16 cellular contexts compared by ENCODE assay signal in genomic region chr1:1794999-1795398, GRCh38.
"Had no signal": no experiment of that assay in that cellular context is flagged by ENCODE, and none has a peak within 500 bp of the region (broad histone marks: within the 10 kb centered on the region; RNA-seq: fewer than 3 reads in every experiment).

No MANE protein-coding gene starts in this region.

- H3K27ac Mint-ChIP-seq: mesothelial cell of epicardium, neural progenitor cell had no signal

- H3K27me3 ChIP-seq: cardiac muscle cell, gastroesophageal sphincter, hepatocyte, neural progenitor cell, tibial artery, vagina had no signal

- DNase-seq: activated CD4-positive, alpha-beta T cell treated with anti-CD3 and anti-CD28 coated beads for 4 hours; activated effector memory CD4-positive, alpha-beta T cell treated with Interleukin-2 at 50 U/mL for 16 hours; effector CD8-positive, alpha-beta T cell; SW 1271; T1000; tibial artery had no signal

- H3K9me3 Mint-ChIP-seq: mesothelial cell of epicardium, neural progenitor cell had no signal

- H3K4me3 Mint-ChIP-seq: mesothelial cell of epicardium, neural progenitor cell had no signal

- H3K9me3 ChIP-seq: gastroesophageal sphincter, tibial artery, vagina had no signal

- H3K9ac ChIP-seq: neural progenitor cell had no signal

- H3K27ac ChIP-seq: cardiac muscle cell, coronary artery, epithelial cell of prostate, gastroesophageal sphincter, hepatocyte, neural progenitor cell, skin epidermis, tibial artery, vagina, VCaP had no signal

- ATAC-seq: gastroesophageal sphincter had no signal

- H3K4me3 ChIP-seq: cardiac muscle cell, coronary artery, gastroesophageal sphincter, hepatocyte, neural progenitor cell, skin epidermis, tibial artery, vagina had no signal

- H2AFZ ChIP-seq: hepatocyte, neural progenitor cell had no signal

- H3K4me1 Mint-ChIP-seq: mesothelial cell of epicardium had no signal

- H3K4me2 ChIP-seq: hepatocyte, neural progenitor cell had no signal

- H3K4me1 ChIP-seq: gastroesophageal sphincter, tibial artery had no signal
